6 cellular contexts compared by ENCODE assay signal in the genomic region with DNA sequence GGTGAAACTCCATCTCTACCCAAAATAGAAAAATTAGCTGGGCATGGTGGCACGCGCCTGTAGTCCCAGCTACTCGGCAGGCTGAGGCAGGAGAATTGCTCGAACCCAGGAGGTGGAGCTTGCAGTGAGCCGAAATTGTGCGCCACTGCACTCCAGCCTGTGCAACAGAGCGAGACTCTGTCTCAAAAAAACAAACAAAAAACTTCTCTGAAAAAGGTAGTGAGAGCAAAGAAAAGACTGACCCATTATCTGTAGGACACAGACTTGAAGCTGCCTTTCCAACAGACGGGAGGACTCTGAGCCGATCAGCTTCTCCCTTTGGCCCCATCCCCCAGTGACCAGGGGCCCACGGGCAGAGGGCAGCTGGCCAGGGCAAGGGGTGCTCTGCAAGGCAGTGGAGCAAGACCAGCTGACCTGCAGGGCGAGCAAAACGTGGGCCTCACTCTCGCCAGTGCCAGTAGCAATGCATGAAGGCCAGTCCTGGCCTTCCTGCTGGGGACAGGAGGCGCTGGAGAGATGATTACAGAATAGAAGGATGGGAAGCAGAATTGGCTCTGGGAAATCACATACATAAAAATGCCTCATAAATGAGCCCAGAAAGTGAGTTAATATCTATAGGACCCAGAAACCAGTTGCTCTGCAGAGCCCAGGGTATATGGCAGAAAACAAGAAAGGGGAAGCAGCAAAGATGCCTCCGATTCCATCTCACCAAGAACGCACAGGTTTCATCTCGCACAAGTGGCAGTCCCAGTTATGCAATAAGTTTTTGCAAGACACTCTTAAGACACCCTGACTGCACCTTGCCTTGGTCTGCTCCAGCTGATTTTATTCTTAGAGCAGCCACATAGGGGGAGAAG. TPM values are rescaled to one million over a fixed set of nuclear protein-coding genes. Genes with fewer than 3 reads are reported as not detected.
DNase-seq lines count a peak whose midpoint lies in the region; ATAC-seq and TF ChIP-seq lines count a peak whose summit lies in the region.

No MANE protein-coding gene starts in this region.

- H3K27me3 Mint-ChIP-seq in activated T-helper 17 cell treated with anti-CD3 and anti-CD28 coated beads, Interleukin-2, amount 50 U/mL, for 72 hours = no peaks in the 10 kb centered on the region
- H3K27me3 Mint-ChIP-seq in natural killer cell treated with Interleukin-12 subunit alpha and Interleukin-12 subunit beta and Interleukin-15 and Interleukin-18, amount 100 ng/mL, for 72 hours = no peaks in the 10 kb centered on the region

- H3K9me3 Mint-ChIP-seq in activated T-helper 17 cell treated with anti-CD3 and anti-CD28 coated beads, Interleukin-2, amount 50 U/mL, for 72 hours = no peaks in the 10 kb centered on the region
- no peaks in the 10 kb centered on the region for H3K9me3 Mint-ChIP-seq in natural killer cell treated with Interleukin-12 subunit alpha and Interleukin-12 subunit beta and Interleukin-15 and Interleukin-18, amount 100 ng/mL, for 72 hours

- peaks cover 76% of the 10 kb centered on the region for H3K36me3 Mint-ChIP-seq in activated T-helper 17 cell treated with anti-CD3 and anti-CD28 coated beads, Interleukin-2, amount 50 U/mL, for 72 hours (ENCODE audit: low read depth)
- peaks cover 13% of the 10 kb centered on the region for H3K36me3 Mint-ChIP-seq in natural killer cell treated with Interleukin-12 subunit alpha and Interleukin-12 subunit beta and Interleukin-15 and Interleukin-18, amount 100 ng/mL, for 72 hours

- peak overlapping the region; percentile 99 for H3K4me3 Mint-ChIP-seq in activated T-helper 17 cell treated with anti-CD3 and anti-CD28 coated beads, Interleukin-2, amount 50 U/mL, for 72 hours
- peak overlapping the region; percentile 99 for H3K4me3 Mint-ChIP-seq in natural killer cell treated with Interleukin-12 subunit alpha and Interleukin-12 subunit beta and Interleukin-15 and Interleukin-18, amount 100 ng/mL, for 72 hours

- DNase-seq in GM12865 (ENCODE audit: low read depth) = peak; percentile 51
- DNase-seq in natural killer cell treated with Interleukin-12 subunit alpha and Interleukin-12 subunit beta and Interleukin-15 and Interleukin-18, amount 100 ng/mL, for 72 hours (ENCODE audit: low spot score) = no peak
- no peak for DNase-seq in NCI-H1694 (lab: John Stamatoyannopoulos, UW)

- H3K4me3 ChIP-seq in GM12865 (ENCODE audit: low read depth, low read length) = peak overlapping the region; percentile 86

- ATAC-seq in activated T-helper 17 cell treated with anti-CD3 and anti-CD28 coated beads, Interleukin-2, amount 50 U/mL, for 72 hours (replicated peaks) = no peak
- no peak for ATAC-seq in natural killer cell treated with Interleukin-12 subunit alpha and Interleukin-12 subunit beta and Interleukin-15 and Interleukin-18, amount 100 ng/mL, for 72 hours
- ATAC-seq in GM21381 (IDR thresholded peaks at IDR 0.05; ENCODE audit: unreplicated experiment) (no peak), HG02885 (IDR thresholded peaks at IDR 0.05; ENCODE audit: poor library complexity, unreplicated experiment) (no peak)

- peak overlapping the region; percentile 89 for H3K27ac Mint-ChIP-seq in activated T-helper 17 cell treated with anti-CD3 and anti-CD28 coated beads, Interleukin-2, amount 50 U/mL, for 72 hours
- peak overlapping the region; percentile 97 to 99 for H3K27ac Mint-ChIP-seq in natural killer cell treated with Interleukin-12 subunit alpha and Interleukin-12 subunit beta and Interleukin-15 and Interleukin-18, amount 100 ng/mL, for 72 hours

- H3K4me1 Mint-ChIP-seq in activated T-helper 17 cell treated with anti-CD3 and anti-CD28 coated beads, Interleukin-2, amount 50 U/mL, for 72 hours = peaks cover 56% of the 10 kb centered on the region
- H3K4me1 Mint-ChIP-seq in natural killer cell treated with Interleukin-12 subunit alpha and Interleukin-12 subunit beta and Interleukin-15 and Interleukin-18, amount 100 ng/mL, for 72 hours (ENCODE audit: low read depth in 2 of 2) = peaks cover 69 to 75% of the 10 kb centered on the region in 2 donors

- no peak for TF ChIP-seq CTCF in GM12865 (IDR thresholded peaks at IDR 0.05; ENCODE audit: insufficient read depth, low read depth, low read length, missing control alignments)

RNA-seq across cellular contexts. Expression of a gene that starts 2.8 kb away (rescaled TPM):
- 100 to 1,000 TPM in 1 of 2 donors, 10 to 100 TPM in 1; 96.5 to 107 TPM for total RNA-seq in activated T-helper 17 cell treated with anti-CD3 and anti-CD28 coated beads, Interleukin-2, amount 50 U/mL, for 72 hours
- total RNA-seq in natural killer cell treated with Interleukin-12 subunit alpha and Interleukin-12 subunit beta and Interleukin-15 and Interleukin-18, amount 100 ng/mL, for 72 hours = 100 to 1,000 TPM; 202 to 235 TPM

RNA-seq across cellular contexts. Expression of a gene that starts 31.1 kb away (rescaled TPM):
- total RNA-seq in activated T-helper 17 cell treated with anti-CD3 and anti-CD28 coated beads, Interleukin-2, amount 50 U/mL, for 72 hours = under 1 TPM; 0.37 to 0.71 TPM
- total RNA-seq in natural killer cell treated with Interleukin-12 subunit alpha and Interleukin-12 subunit beta and Interleukin-15 and Interleukin-18, amount 100 ng/mL, for 72 hours = 1 to 10 TPM in 1 of 2 donors, under 1 TPM in 1; 0.59 to 1.9 TPM

RNA-seq across cellular contexts. Expression of a gene that starts 41.4 kb away (rescaled TPM):
- total RNA-seq in activated T-helper 17 cell treated with anti-CD3 and anti-CD28 coated beads, Interleukin-2, amount 50 U/mL, for 72 hours = 10 to 100 TPM; 20.9 to 23.1 TPM
- 10 to 100 TPM; 24.1 to 31.9 TPM for total RNA-seq in natural killer cell treated with Interleukin-12 subunit alpha and Interleukin-12 subunit beta and Interleukin-15 and Interleukin-18, amount 100 ng/mL, for 72 hours

RNA-seq across cellular contexts. Expression of a gene that starts 48.9 kb away (rescaled TPM):
- 10 to 100 TPM; 14.6 to 43.0 TPM for total RNA-seq in activated T-helper 17 cell treated with anti-CD3 and anti-CD28 coated beads, Interleukin-2, amount 50 U/mL, for 72 hours
- 10 to 100 TPM; 32.6 to 35.6 TPM for total RNA-seq in natural killer cell treated with Interleukin-12 subunit alpha and Interleukin-12 subunit beta and Interleukin-15 and Interleukin-18, amount 100 ng/mL, for 72 hours
